Comparison of ENCODE assay signal across 23 cellular contexts in genomic region chr11:64622681-64623080, GRCh38. TPM values are rescaled to one million over a fixed set of nuclear protein-coding genes. Genes with fewer than 3 reads are reported as not detected.
DNase-seq lines count a peak whose midpoint lies in the region; ATAC-seq, FAIRE-seq and TF ChIP-seq lines count a peak whose summit lies in the region.
"Had no signal": no experiment of that assay in that cellular context is flagged by ENCODE, and none has a peak within 500 bp of the region (broad histone marks: within the 10 kb centered on the region; RNA-seq: fewer than 3 reads in every experiment).

No MANE protein-coding gene starts in this region.

- no peak for ATAC-seq in GM19455 (IDR thresholded peaks at IDR 0.05; ENCODE audit: unreplicated experiment)
- ATAC-seq: A549; CD8-positive, alpha-beta T cell had no signal

- TF ChIP-seq CTCF in nephron (IDR thresholded peaks at IDR 0.05; ENCODE audit: unreplicated experiment in 3 of 3), result no peak

- no peaks in the 10 kb centered on the region for H3K9me3 Mint-ChIP-seq in nephron
- H3K9me3 Mint-ChIP-seq: CD4-positive, CD25-positive, alpha-beta regulatory T cell; CD8-positive, alpha-beta T cell had no signal

- peaks cover 35% of the 10 kb centered on the region for H3K4me1 Mint-ChIP-seq in nephron

- no peaks in the 10 kb centered on the region for H3K27me3 Mint-ChIP-seq in nephron (ENCODE audit: low read depth)

- H3K27ac ChIP-seq in BLaER1 (peak overlapping the region; percentile 85), KOPT-K1 (ENCODE audit: low read depth, low read length, poor library complexity, severe bottlenecking) (peak overlapping the region; percentile 81)
- H3K27ac ChIP-seq: A549, C4-2B, GM23248 had no signal

- peaks cover 27% of the 10 kb centered on the region for H3K36me3 Mint-ChIP-seq in nephron (ENCODE audit: low read depth)
- H3K36me3 Mint-ChIP-seq: CD4-positive, CD25-positive, alpha-beta regulatory T cell; CD8-positive, alpha-beta T cell had no signal

- H4K20me1 ChIP-seq in BLaER1, result no peaks in the 10 kb centered on the region

- H3K4me2 ChIP-seq in BLaER1, result peak overlapping the region; percentile 87
- H3K4me2 ChIP-seq: A549 had no signal

- H3K4me1 ChIP-seq in BLaER1, result peaks cover 100% of the 10 kb centered on the region
- H3K4me1 ChIP-seq: A549 had no signal

- no peaks in the 10 kb centered on the region for H3K9me3 ChIP-seq in BLaER1
- no peaks in the 10 kb centered on the region for H3K9me3 ChIP-seq in KOPT-K1 (ENCODE audit: insufficient read depth, low read length, poor library complexity, severe bottlenecking)
- H3K9me3 ChIP-seq: A549, BE2C, Caco-2 had no signal

- peak overlapping the region; percentile 71; the same call in 1 of the 2 replicates for H3K9ac ChIP-seq in BLaER1
- H3K9ac ChIP-seq: GM23248 had no signal

- H3K27me3 ChIP-seq in BLaER1, result no peaks in the 10 kb centered on the region
- H3K27me3 ChIP-seq: BE2C had no signal

- H3K36me3 ChIP-seq in BLaER1, result no peaks in the 10 kb centered on the region
- no peaks in the 10 kb centered on the region for H3K36me3 ChIP-seq in KOPT-K1 (ENCODE audit: insufficient read depth, low read length)
- H3K36me3 ChIP-seq: BE2C had no signal

- FAIRE-seq in frontal cortex (lab: Jason Lieb, UNC), result no peak
- FAIRE-seq: A549, G401.6, GM12892, H1 had no signal

- no peak overlapping the region for H3K4me3 ChIP-seq in BLaER1
- H3K4me3 ChIP-seq: A549, GM23248 had no signal

- H3K4me3 Mint-ChIP-seq in nephron, result no peak overlapping the region
- H3K4me3 Mint-ChIP-seq: CD8-positive, alpha-beta T cell had no signal

- no peak for DNase-seq in middle frontal gyrus (ENCODE audit: extremely low spot score, low spot score)
- no peak for DNase-seq in frontal cortex (ENCODE audit: low spot score in 2 of 2)
- DNase-seq: 8988T; ACHN; AML-193; BE2C; Caco-2; CD4-positive, CD25-positive, alpha-beta regulatory T cell; CD8-positive, alpha-beta T cell; DMS153; DND-41; GM23248; H7; HCEC 1CT had no signal

- H3K27ac Mint-ChIP-seq in nephron, result peak overlapping the region; percentile 94 to 99 (median 94)
- H3K27ac Mint-ChIP-seq: CD4-positive, CD25-positive, alpha-beta regulatory T cell; CD8-positive, alpha-beta T cell had no signal

RNA-seq across cellular contexts. Expression of gene SLC22A12, which starts 31.7 kb away (rescaled TPM):
- total RNA-seq in frontal cortex, result not detected
- total RNA-seq: Caco-2; CD4-positive, CD25-positive, alpha-beta regulatory T cell; CD8-positive, alpha-beta T cell; GM23248; H1; H7 had no signal
